Comparison of ENCODE assay signal across 1 cellular context in the genomic region with DNA sequence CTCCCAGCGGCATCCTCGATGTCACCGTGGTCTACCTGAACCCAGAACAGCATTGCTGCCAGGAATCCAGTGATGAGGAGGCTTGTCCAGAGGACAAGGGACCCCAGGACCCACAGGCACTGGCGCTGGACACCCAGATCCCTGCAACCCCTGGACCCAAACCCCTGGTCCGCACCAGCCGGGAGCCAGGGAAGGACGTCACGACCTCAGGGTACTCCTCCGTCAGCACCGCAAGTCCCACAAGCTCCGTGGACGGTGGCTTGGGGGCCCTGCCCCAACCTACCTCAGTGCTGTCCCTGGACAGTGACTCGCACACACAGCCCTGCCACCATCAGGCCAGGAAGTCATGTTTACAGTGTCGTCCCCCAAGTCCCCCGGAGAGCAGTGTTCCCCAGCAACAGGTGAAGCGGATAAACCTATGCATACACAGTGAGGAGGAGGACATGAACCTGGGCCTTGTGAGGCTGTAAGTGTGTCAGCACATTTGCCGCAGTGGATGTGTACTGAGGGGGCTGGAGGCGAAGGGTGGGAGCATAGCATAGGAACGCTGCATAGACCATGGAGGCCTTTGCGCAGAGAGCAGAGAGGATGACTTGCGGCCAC.
TF ChIP-seq lines count a peak whose summit lies in the region.

No MANE protein-coding gene starts in this region.

TF ChIP-seq in HEK293, 187 proteins besides CTCF, POLR2A, EP300 and RAD21:
- peak; percentile 94 for TF ChIP-seq SCRT2 (tag by site-specific recombination; IDR thresholded peaks at IDR 0.05)
- TF ChIP-seq SCRT1 (tag by site-specific recombination; IDR thresholded peaks at IDR 0.05; ENCODE audit: borderline replicate concordance), result peak; percentile 83; the same call in 1 of the 2 replicates
- TF ChIP-seq ZNF248 (tag by site-specific recombination; IDR thresholded peaks at IDR 0.05), result no peak
- TF ChIP-seq ZNF830 (tag by site-specific recombination; IDR thresholded peaks at IDR 0.05; ENCODE audit: low read depth), result no peak
- TF ChIP-seq SP7 (tag by site-specific recombination; IDR thresholded peaks at IDR 0.05), result no peak
- no peak for TF ChIP-seq ZNF76 (tag by site-specific recombination; IDR thresholded peaks at IDR 0.05; ENCODE audit: borderline replicate concordance, low read depth)
